9 cellular contexts compared by ENCODE assay signal in the genomic region with DNA sequence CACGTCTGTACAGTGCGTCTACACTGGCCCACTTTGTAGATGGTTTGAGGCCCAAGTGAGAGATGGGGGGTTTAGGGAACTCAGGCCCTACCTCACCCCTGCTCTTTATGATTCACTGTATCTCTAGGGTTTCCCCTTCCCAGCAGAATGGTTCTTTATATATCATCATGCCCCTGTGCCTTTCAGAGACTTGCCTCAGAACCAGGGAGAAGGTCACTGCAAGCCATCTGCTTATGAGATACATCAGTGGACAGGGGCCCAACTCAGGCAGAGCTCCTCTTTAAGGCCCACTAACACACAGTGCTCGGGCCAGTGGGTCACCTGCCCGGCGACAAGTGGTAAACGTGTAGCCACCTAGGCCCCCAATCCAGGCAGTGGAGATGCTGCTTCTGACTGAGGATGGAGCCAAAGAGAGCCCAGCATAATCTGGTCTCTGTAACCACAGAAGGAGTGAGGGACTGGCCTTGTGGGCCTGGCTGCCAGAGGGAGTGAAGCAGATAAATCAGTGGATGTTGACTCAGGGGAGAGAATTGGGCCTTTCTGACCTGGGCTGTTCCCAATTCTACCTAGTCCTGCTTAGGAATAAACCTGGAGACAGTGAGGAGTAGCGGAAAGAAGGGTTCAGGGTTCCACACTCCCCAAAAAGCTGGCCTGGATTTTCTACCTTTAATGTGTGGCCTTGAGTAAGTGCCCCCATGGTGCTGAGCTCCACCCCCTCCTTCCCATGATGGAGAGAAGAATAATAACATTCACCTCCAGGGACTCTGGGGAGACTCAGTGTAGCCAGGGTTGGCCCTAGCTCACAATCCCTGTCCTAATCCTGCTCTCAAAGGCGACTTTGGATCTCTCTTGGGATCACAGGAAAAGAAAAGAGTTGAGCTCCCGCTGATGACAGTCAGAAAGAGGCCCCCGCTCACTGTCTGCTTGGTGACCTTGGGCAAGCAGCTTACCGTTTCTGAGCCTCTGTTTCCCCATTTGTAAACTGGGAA. TPM values are rescaled to one million over a fixed set of nuclear protein-coding genes. Genes with fewer than 3 reads are reported as not detected.
DNase-seq lines count a peak whose midpoint lies in the region; ATAC-seq, FAIRE-seq and TF ChIP-seq lines count a peak whose summit lies in the region.
"Had no signal": no experiment of that assay in that cellular context is flagged by ENCODE, and none has a peak within 500 bp of the region (broad histone marks: within the 10 kb centered on the region; RNA-seq: fewer than 3 reads in every experiment).

No MANE protein-coding gene starts in this region.

- no peak for FAIRE-seq in astrocyte (lab: Jason Lieb, UNC)

- DNase-seq in activated CD4-positive, alpha-beta T cell treated with anti-CD3 and anti-CD28 coated beads, Interleukin-2, amount 10 ng/mL, durations not matched to agents 24 days and 14 days: peak; percentile 67
- DNase-seq in activated CD4-positive, alpha-beta T cell treated with anti-CD3 and anti-CD28 coated beads for 1 hour: no peak
- DNase-seq in astrocyte (ENCODE audit: low read depth): peak; percentile 65
- DNase-seq in right lobe of liver: peak in 1 of 3 donors; percentile 67
- no peak for DNase-seq in thoracic aorta (ENCODE audit: low spot score)
- DNase-seq in SIG-M5 treated with dmso at 0.1 percent for 504 hours (lab: John Stamatoyannopoulos, UW; ENCODE audit: unreplicated experiment): no peak
- DNase-seq: NCI-H526 treated with DMSO at 0.1 percent for 48 hours had no signal

- H3K36me3 ChIP-seq in astrocyte (ENCODE audit: insufficient read depth, low read length) (peaks cover 11% of the 10 kb centered on the region), right lobe of liver (peaks cover 0 to 20% (median 12%) of the 10 kb centered on the region in 4 donors), thoracic aorta (peaks cover 16% of the 10 kb centered on the region)

- H4K20me1 ChIP-seq in astrocyte (ENCODE audit: insufficient read depth, low read length): peaks cover 20% of the 10 kb centered on the region

- ATAC-seq in right lobe of liver (no peak), thoracic aorta (ENCODE audit: insufficient number of reproducible peaks, low FRiP score, low read depth) (no peak), HG02884 (IDR thresholded peaks at IDR 0.05; ENCODE audit: unreplicated experiment) (no peak), GM18505 (IDR thresholded peaks at IDR 0.05; ENCODE audit: unreplicated experiment) (no peak)

- peaks cover 9% of the 10 kb centered on the region for H3K36me3 Mint-ChIP-seq in activated CD4-positive, alpha-beta T cell treated with anti-CD3 and anti-CD28 coated beads, Interleukin-2, amount 10 ng/mL, durations not matched to agents 24 days and 14 days (ENCODE audit: low read depth)
- peaks cover 7% of the 10 kb centered on the region for H3K36me3 Mint-ChIP-seq in astrocyte (ENCODE audit: low read depth, unreplicated experiment)

- H3K9me3 ChIP-seq in astrocyte (ENCODE audit: insufficient read depth, low read depth, low read length) (no peaks in the 10 kb centered on the region), right lobe of liver (no peaks in the 10 kb centered on the region), thoracic aorta (no peaks in the 10 kb centered on the region)

- no peaks in the 10 kb centered on the region for H3K27me3 Mint-ChIP-seq in activated CD4-positive, alpha-beta T cell treated with anti-CD3 and anti-CD28 coated beads, Interleukin-2, amount 10 ng/mL, durations not matched to agents 24 days and 14 days
- no peaks in the 10 kb centered on the region for H3K27me3 Mint-ChIP-seq in astrocyte (ENCODE audit: low read depth, unreplicated experiment)

- H3K27ac Mint-ChIP-seq in activated CD4-positive, alpha-beta T cell treated with anti-CD3 and anti-CD28 coated beads, Interleukin-2, amount 10 ng/mL, durations not matched to agents 24 days and 14 days: peak overlapping the region; percentile 82
- peak overlapping the region; percentile 99 for H3K27ac Mint-ChIP-seq in astrocyte (ENCODE audit: unreplicated experiment)

- peak overlapping the region; percentile 89 for H3K4me2 ChIP-seq in astrocyte (ENCODE audit: low read length)

- H2AFZ ChIP-seq in astrocyte (ENCODE audit: low read depth, low read length): no peak overlapping the region

- H3K4me3 Mint-ChIP-seq in activated CD4-positive, alpha-beta T cell treated with anti-CD3 and anti-CD28 coated beads, Interleukin-2, amount 10 ng/mL, durations not matched to agents 24 days and 14 days: peak overlapping the region; percentile 69
- H3K4me3 Mint-ChIP-seq in astrocyte (ENCODE audit: unreplicated experiment): no peak overlapping the region

- H3K27me3 ChIP-seq in astrocyte (ENCODE audit: insufficient read depth, low read length) (no peaks in the 10 kb centered on the region), right lobe of liver (no peaks in the 10 kb centered on the region), thoracic aorta (replicated peaks; ENCODE audit: insufficient read depth) (no peaks in the 10 kb centered on the region)

- H3K4me1 ChIP-seq in astrocyte (ENCODE audit: insufficient read depth, low read length): peaks cover 46% of the 10 kb centered on the region
- peaks cover 0 to 69% (median 35%) of the 10 kb centered on the region in 4 donors for H3K4me1 ChIP-seq in right lobe of liver
- peaks cover 23 to 51% of the 10 kb centered on the region in 2 donors for H3K4me1 ChIP-seq in thoracic aorta (ENCODE audit: control insufficient read depth in 1 of 2, low read depth in 2 of 2)

- H3K4me1 Mint-ChIP-seq in activated CD4-positive, alpha-beta T cell treated with anti-CD3 and anti-CD28 coated beads, Interleukin-2, amount 10 ng/mL, durations not matched to agents 24 days and 14 days: peaks cover 53% of the 10 kb centered on the region
- H3K4me1 Mint-ChIP-seq in astrocyte (ENCODE audit: low read depth, unreplicated experiment): peaks cover 44% of the 10 kb centered on the region

- peak overlapping the region; percentile 98 for H3K9ac ChIP-seq in astrocyte (ENCODE audit: low read length)

- 55% methylated on average over 5 of the region's 11 CpGs for WGBS in right lobe of liver (ENCODE audit: insufficient coverage, low coverage, low lambda C conversion rate, missing lambda C conversion rate)

- TF ChIP-seq POLR2A in right lobe of liver (IDR thresholded peaks at IDR 0.05): no peak
- TF ChIP-seq POLR2A in GM18505 (IDR thresholded peaks at IDR 0.05; ENCODE audit: borderline replicate concordance, extremely low read depth, insufficient read depth, insufficient read length): no peak

- TF ChIP-seq CTCF in astrocyte (IDR thresholded peaks at IDR 0.05; ENCODE audit: insufficient read depth, low read depth, low read length) (no peak), right lobe of liver (IDR thresholded peaks at IDR 0.05) (no peak), thoracic aorta (IDR thresholded peaks at IDR 0.05) (no peak)

- intact Hi-C loops in activated CD4-positive, alpha-beta T cell treated with anti-CD3 and anti-CD28 coated beads, Interleukin-2, amount 10 ng/mL, durations not matched to agents 24 days and 14 days (cut with micrococcal nuclease): loop anchor here (1.0 to 10.0 kb wide), 7 partner anchors 8 to 1386 kb away; partner anchors contain the start of genes BNIP1, BOD1, ERGIC1 and NPM1
- intact Hi-C loops in right lobe of liver (cut with DNase I): no loop called here

- H3K4me3 ChIP-seq in astrocyte (ENCODE audit: insufficient read depth, low read depth, low read length): no peak overlapping the region
- no peak overlapping the region for H3K4me3 ChIP-seq in right lobe of liver
- H3K4me3 ChIP-seq in thoracic aorta: no peak overlapping the region

- H3K9me3 Mint-ChIP-seq in activated CD4-positive, alpha-beta T cell treated with anti-CD3 and anti-CD28 coated beads, Interleukin-2, amount 10 ng/mL, durations not matched to agents 24 days and 14 days: no peaks in the 10 kb centered on the region
- H3K9me3 Mint-ChIP-seq in astrocyte (ENCODE audit: unreplicated experiment): no peaks in the 10 kb centered on the region

- H3K27ac ChIP-seq in astrocyte (ENCODE audit: low read depth, low read length) (peak overlapping the region; percentile 100), right lobe of liver (peak overlapping the region; percentile 99 to 100 (median 99)), thoracic aorta (peak overlapping the region; percentile 99 to 100)

- peaks cover 22% of the 10 kb centered on the region for H3K79me2 ChIP-seq in astrocyte (ENCODE audit: insufficient read depth, low read length)

RNA-seq across cellular contexts. Expression of gene DUSP1, which starts 2.8 kb away (rescaled TPM):
- 10.2 and 10.6 TPM in 2 replicates for total RNA-seq in activated CD4-positive, alpha-beta T cell treated with anti-CD3 and anti-CD28 coated beads, Interleukin-2, amount 10 ng/mL, durations not matched to agents 24 days and 14 days
- total RNA-seq in astrocyte (80.5 and 90.1 TPM in 2 replicates), right lobe of liver (100 to 1,000 TPM; 106 to 407 (median 232) TPM), thoracic aorta (1,000 to 10,000 TPM in 1 of 2 donors, 100 to 1,000 TPM in 1; 813 to 3,699 TPM)

Comparison
In these comparisons a context has a peak if more than half of its experiments do, and no peak if none do; other contexts are left out.
1. DNase-seq: peak in activated CD4-positive, alpha-beta T cell treated with anti-CD3 and anti-CD28 coated beads, Interleukin-2, amount 10 ng/mL, durations not matched to agents 24 days and 14 days (single experiment) and astrocyte (single experiment); none in activated CD4-positive, alpha-beta T cell treated with anti-CD3 and anti-CD28 coated beads for 1 hour (single experiment), thoracic aorta (single experiment) and SIG-M5 treated with dmso at 0.1 percent for 504 hours (single experiment).
2. Peak in every context shown above with its lines, with median percentiles within 50 percentile points of each other: H3K27ac ChIP-seq.